Comparison of ENCODE assay signal across 23 cellular contexts in genomic region chr3:90221900-90222299, GRCh38.
"Had no signal": no experiment of that assay in that cellular context is flagged by ENCODE, and none has a peak within 500 bp of the region (broad histone marks: within the 10 kb centered on the region; RNA-seq: fewer than 3 reads in every experiment).

No MANE protein-coding gene starts in this region.

- ATAC-seq: activated CD4-positive, alpha-beta T cell treated with anti-CD3 and anti-CD28 coated beads for 36 hours; activated CD8-positive, alpha-beta memory T cell treated with anti-CD3 and anti-CD28 coated beads, Interleukin-2, amount 10 ng/mL, durations not matched to agents 7 days and 5 days; activated CD8-positive, alpha-beta T cell treated with anti-CD3 and anti-CD28 coated beads, Interleukin-2, amount 10 ng/mL, durations not matched to agents 7 days and 5 days; activated naive CD4-positive, alpha-beta T cell treated with anti-CD3 and anti-CD28 coated beads, Interleukin-2, amount 50 U/mL, for 72 hours; esophagus mucosa; gastroesophageal sphincter had no signal

- DNase-seq: activated CD4-positive, alpha-beta memory T cell treated with anti-CD3 and anti-CD28 coated beads for 36 hours; activated CD4-positive, alpha-beta T cell treated with anti-CD3 and anti-CD28 coated beads for 36 hours; activated CD4-positive, alpha-beta T cell treated with anti-CD3 and anti-CD28 coated beads, Interleukin-2, amount 10 ng/mL, durations not matched to agents 24 days and 14 days; activated CD4-positive, CD25-positive, alpha-beta regulatory T cell; activated CD4-positive, CD25-positive, alpha-beta regulatory T cell treated with anti-CD3 and anti-CD28 coated beads, Interleukin-2, amount 50 U/mL, for 72 hours; activated CD8-positive, alpha-beta memory T cell treated with anti-CD3 and anti-CD28 coated beads, Interleukin-2, amount 10 ng/mL, durations not matched to agents 7 days and 5 days; activated CD8-positive, alpha-beta memory T cell treated with anti-CD3 and anti-CD28 coated beads, Interleukin-2, amount 50 U/mL, for 4 hours; activated CD8-positive, alpha-beta T cell treated with anti-CD3 and anti-CD28 coated beads, Interleukin-2, amount 10 ng/mL, durations not matched to agents 7 days and 5 days; activated effector memory CD4-positive, alpha-beta T cell treated with anti-CD3 and anti-CD28 coated beads, Interleukin-2, amount 50 U/mL, for 16 hours; activated naive CD4-positive, alpha-beta T cell treated with anti-CD3 and anti-CD28 coated beads, Interleukin-2, amount 10 ng/mL, durations not matched to agents 7 days and 5 days; activated naive CD8-positive, alpha-beta T cell treated with anti-CD3 and anti-CD28 coated beads, Interleukin-2, amount 10 ng/mL, durations not matched to agents 7 days and 5 days; activated T-cell treated with anti-CD3 and anti-CD28 coated beads, Interleukin-2, amount 50 U/mL, for 1 hour; activated T-cell treated with anti-CD3 and anti-CD28 coated beads, Interleukin-2, amount 50 U/mL, for 48 hours; brain microvascular endothelial cell; dorsolateral prefrontal cortex; effector memory CD4-positive, alpha-beta T cell; endodermal cell; foreskin fibroblast; head of caudate nucleus; T-helper 2 cell had no signal
